Comparison of ENCODE assay signal across 11 cellular contexts in genomic region chr6:158798311-158798710, GRCh38. TPM values are rescaled to one million over a fixed set of nuclear protein-coding genes. Genes with fewer than 3 reads are reported as not detected.
DNase-seq lines count a peak whose midpoint lies in the region; ATAC-seq and TF ChIP-seq lines count a peak whose summit lies in the region.
"Had no signal": no experiment of that assay in that cellular context is flagged by ENCODE, and none has a peak within 500 bp of the region (broad histone marks: within the 10 kb centered on the region; RNA-seq: fewer than 3 reads in every experiment).

No MANE protein-coding gene starts in this region.

- H3K4me1 ChIP-seq in esophagus squamous epithelium (peaks cover 11 to 99% (median 39%) of the 10 kb centered on the region in 3 donors), stomach (peaks cover 65 to 98% (median 87%) of the 10 kb centered on the region in 4 donors), foreskin keratinocyte (peaks cover 46% of the 10 kb centered on the region)

- intact Hi-C loops in activated CD4-positive, alpha-beta memory T cell treated with anti-CD3 and anti-CD28 coated beads for 36 hours (cut with micrococcal nuclease): no loop called here
- intact Hi-C loops in esophagus squamous epithelium (cut with DNase I) (no loop called here), stomach (cut with DNase I; ENCODE audit: low total_unique reads) (no loop called here)

- POLR2A ChIA-PET in activated CD4-positive, alpha-beta memory T cell treated with anti-CD3 and anti-CD28 coated beads for 36 hours (lab: Charles Lee): interaction anchor here (0.6 to 1.9 kb wide), 3 partner anchors 9 to 56 kb away, joined by 3 to 5 read pairs (median 3); no protein-coding TSS in a partner anchor
- POLR2A ChIA-PET in activated CD4-positive, alpha-beta memory T cell treated with anti-CD3 and anti-CD28 coated beads, Interleukin-2, amount 10 ng/mL, durations not matched to agents 7 days and 5 days (lab: Charles Lee): interaction anchor here (1.8 to 3.7 kb wide), 2 partner anchors 10 to 14 kb away, joined by 4 to 18 read pairs; no protein-coding TSS in a partner anchor
- POLR2A ChIA-PET in RWPE1 (lab: Yijun Ruan, JAX; ENCODE audit: low non-redundant PET): no interaction called here

- TF ChIP-seq CTCF in RWPE1 (conservative IDR thresholded peaks at IDR 0.05; ENCODE audit: low read depth) (no peak), esophagus squamous epithelium (IDR thresholded peaks at IDR 0.05) (no peak), stomach (IDR thresholded peaks at IDR 0.05) (no peak), foreskin keratinocyte (conservative IDR thresholded peaks at IDR 0.05) (no peak)

- no peak overlapping the region for H3K4me3 Mint-ChIP-seq in activated CD4-positive, alpha-beta memory T cell treated with anti-CD3 and anti-CD28 coated beads for 36 hours
- H3K4me3 Mint-ChIP-seq in activated CD4-positive, alpha-beta memory T cell treated with anti-CD3 and anti-CD28 coated beads, Interleukin-2, amount 10 ng/mL, durations not matched to agents 7 days and 5 days: no peak overlapping the region

- no peak for TF ChIP-seq EP300 in stomach (IDR thresholded peaks at IDR 0.05)

- no peak for DNase-seq in activated CD4-positive, alpha-beta memory T cell treated with anti-CD3 and anti-CD28 coated beads for 36 hours
- DNase-seq in activated CD4-positive, alpha-beta memory T cell treated with anti-CD3 and anti-CD28 coated beads, Interleukin-2, amount 10 ng/mL, durations not matched to agents 7 days and 5 days: no peak
- DNase-seq in RWPE1 (ENCODE audit: low spot score) (no peak), esophagus squamous epithelium (lab: John Stamatoyannopoulos, UW) (no peak), stomach (peak; percentile 19), foreskin keratinocyte (no peak)
- DNase-seq: dermis blood vessel endothelial cell, NCI-H526 treated with DMSO at 0.1 percent for 48 hours had no signal

- H3K36me3 Mint-ChIP-seq in activated CD4-positive, alpha-beta memory T cell treated with anti-CD3 and anti-CD28 coated beads for 36 hours: peaks cover 29% of the 10 kb centered on the region
- H3K36me3 Mint-ChIP-seq in activated CD4-positive, alpha-beta memory T cell treated with anti-CD3 and anti-CD28 coated beads, Interleukin-2, amount 10 ng/mL, durations not matched to agents 7 days and 5 days (ENCODE audit: low read depth): peaks cover 56% of the 10 kb centered on the region

- H3K9me3 ChIP-seq in esophagus squamous epithelium (no peaks in the 10 kb centered on the region), stomach (no peaks in the 10 kb centered on the region)

- no peak overlapping the region for H3K4me3 ChIP-seq in esophagus squamous epithelium
- no peak overlapping the region for H3K4me3 ChIP-seq in stomach
- H3K4me3 ChIP-seq: skin epidermis had no signal

- H3K27ac ChIP-seq in RWPE1 (peak overlapping the region; percentile 75), esophagus squamous epithelium (peak overlapping the region in 3 of 4 donors; percentile 50 to 83 (median 72)), stomach (peak overlapping the region; percentile 39 to 79 (median 70)), foreskin keratinocyte (no peak overlapping the region)

- H3K27ac Mint-ChIP-seq in activated CD4-positive, alpha-beta memory T cell treated with anti-CD3 and anti-CD28 coated beads for 36 hours: peak overlapping the region; percentile 84
- no peak overlapping the region for H3K27ac Mint-ChIP-seq in activated CD4-positive, alpha-beta memory T cell treated with anti-CD3 and anti-CD28 coated beads, Interleukin-2, amount 10 ng/mL, durations not matched to agents 7 days and 5 days

- CTCF ChIA-PET in activated CD4-positive, alpha-beta memory T cell treated with anti-CD3 and anti-CD28 coated beads for 36 hours (lab: Charles Lee): interaction anchor here (0.8 to 2.1 kb wide), 3 partner anchors 9 to 174 kb away, joined by 5 to 8 read pairs (median 6); no protein-coding TSS in a partner anchor
- CTCF ChIA-PET in activated CD4-positive, alpha-beta memory T cell treated with anti-CD3 and anti-CD28 coated beads, Interleukin-2, amount 10 ng/mL, durations not matched to agents 7 days and 5 days (lab: Charles Lee): interaction anchor here (0.7 to 1.9 kb wide), 5 partner anchors 9 to 584 kb away, joined by 3 to 7 read pairs (median 4); no protein-coding TSS in a partner anchor
- CTCF ChIA-PET in RWPE1 (lab: Yijun Ruan, JAX): interaction anchor here (0.6 kb wide), 1 partner anchor 126 kb away, joined by 5 read pairs; no protein-coding TSS in a partner anchor

- TF ChIP-seq POLR2A in esophagus squamous epithelium (IDR thresholded peaks at IDR 0.05) (no peak), stomach (IDR thresholded peaks at IDR 0.05) (no peak)

- no peaks in the 10 kb centered on the region for H3K9me3 Mint-ChIP-seq in activated CD4-positive, alpha-beta memory T cell treated with anti-CD3 and anti-CD28 coated beads for 36 hours
- no peaks in the 10 kb centered on the region for H3K9me3 Mint-ChIP-seq in activated CD4-positive, alpha-beta memory T cell treated with anti-CD3 and anti-CD28 coated beads, Interleukin-2, amount 10 ng/mL, durations not matched to agents 7 days and 5 days

- no peak for ATAC-seq in GM18870 (IDR thresholded peaks at IDR 0.05; ENCODE audit: unreplicated experiment)
- ATAC-seq in foreskin keratinocyte: no peak
- ATAC-seq in GM21529 (IDR thresholded peaks at IDR 0.05; ENCODE audit: unreplicated experiment): no peak

- no peaks in the 10 kb centered on the region for H3K27me3 Mint-ChIP-seq in activated CD4-positive, alpha-beta memory T cell treated with anti-CD3 and anti-CD28 coated beads for 36 hours
- H3K27me3 Mint-ChIP-seq in activated CD4-positive, alpha-beta memory T cell treated with anti-CD3 and anti-CD28 coated beads, Interleukin-2, amount 10 ng/mL, durations not matched to agents 7 days and 5 days: no peaks in the 10 kb centered on the region

- 78 to 83% methylated on average over 7 to 8 of the region's 8 CpGs for WGBS in esophagus squamous epithelium, 2 donors
- WGBS in stomach, 5 donors: 74 to 85% (median 83%) methylated on average over 8 of the region's 8 CpGs

- peaks cover 0 to 43% (median 0%) of the 10 kb centered on the region in 3 donors for H3K36me3 ChIP-seq in esophagus squamous epithelium
- peaks cover 0 to 18% (median 0%) of the 10 kb centered on the region in 4 donors for H3K36me3 ChIP-seq in stomach

- H3K27me3 ChIP-seq in esophagus squamous epithelium (no peaks in the 10 kb centered on the region), stomach (no peaks in the 10 kb centered on the region), foreskin keratinocyte (no peaks in the 10 kb centered on the region)

- peaks cover 90% of the 10 kb centered on the region for H3K4me1 Mint-ChIP-seq in activated CD4-positive, alpha-beta memory T cell treated with anti-CD3 and anti-CD28 coated beads for 36 hours (ENCODE audit: low read depth)
- peaks cover 83% of the 10 kb centered on the region for H3K4me1 Mint-ChIP-seq in activated CD4-positive, alpha-beta memory T cell treated with anti-CD3 and anti-CD28 coated beads, Interleukin-2, amount 10 ng/mL, durations not matched to agents 7 days and 5 days

RNA-seq across cellular contexts. Expression of gene EZR, which starts 20.9 kb away (rescaled TPM):
- total RNA-seq in activated CD4-positive, alpha-beta memory T cell treated with anti-CD3 and anti-CD28 coated beads for 36 hours: 100 to 1,000 TPM; 255 to 256 TPM
- 100 to 1,000 TPM; 225 to 228 TPM for total RNA-seq in activated CD4-positive, alpha-beta memory T cell treated with anti-CD3 and anti-CD28 coated beads, Interleukin-2, amount 10 ng/mL, durations not matched to agents 7 days and 5 days
- total RNA-seq in esophagus squamous epithelium: 100 to 1,000 TPM; 208 to 339 (median 285) TPM
- 100 to 1,000 TPM in 3 of 5 donors, 10 to 100 TPM in 2; 69.5 to 317 (median 295) TPM for total RNA-seq in stomach
- 100 to 1,000 TPM; 121 to 231 (median 205) TPM for polyA plus RNA-seq in stomach
- 169 and 218 TPM in 2 replicates for total RNA-seq in foreskin keratinocyte
- 100 and 126 TPM in 2 replicates for polyA plus RNA-seq in foreskin keratinocyte
